8 cellular contexts compared by ENCODE assay signal in the genomic region with DNA sequence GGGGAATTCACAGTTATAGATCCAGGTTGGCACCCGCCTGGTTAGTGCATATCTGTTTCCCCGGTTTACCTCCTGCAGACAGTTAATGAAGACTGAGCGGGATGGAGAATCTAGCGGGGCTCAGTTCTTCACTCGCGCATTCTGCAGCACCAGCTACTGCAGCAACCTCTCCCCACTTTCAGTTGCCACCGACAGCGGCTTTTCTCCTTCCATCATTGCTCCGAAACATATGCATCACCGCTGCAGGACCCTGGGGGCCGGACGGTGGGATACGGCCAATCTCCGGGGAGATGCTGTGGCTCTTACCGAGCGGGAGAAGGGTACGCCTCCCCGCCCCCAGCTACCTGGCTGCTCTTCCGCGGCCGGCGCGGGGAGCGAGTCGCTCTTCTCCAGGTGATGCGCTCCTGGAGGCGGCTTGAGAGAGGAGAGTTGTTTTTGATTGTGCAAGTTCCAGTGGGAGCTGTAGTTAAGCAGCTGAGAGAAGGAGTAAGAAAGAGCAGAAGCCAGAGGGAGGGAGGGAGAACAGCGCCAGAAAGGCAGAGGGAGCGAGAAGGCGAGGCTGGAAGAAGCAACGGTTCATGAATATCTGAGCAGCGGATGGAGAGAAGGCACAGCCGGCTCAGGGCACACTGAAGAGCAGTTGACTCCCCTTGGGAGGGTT. TPM values are rescaled to one million over a fixed set of nuclear protein-coding genes. Genes with fewer than 3 reads are reported as not detected.
DNase-seq lines count a peak whose midpoint lies in the region; ATAC-seq, FAIRE-seq and TF ChIP-seq lines count a peak whose summit lies in the region.

A gene (minus strand): TSS at position 642 of the 661 bp plus-strand sequence. CDS start 652 bp downstream, outside the sequence.

- WGBS in suprapubic skin: 7% methylated on average over 28 of the region's 33 CpGs

- ATAC-seq in GM21576 (IDR thresholded peaks at IDR 0.05; ENCODE audit: unreplicated experiment): no peak

- no peak for TF ChIP-seq EP300 in suprapubic skin (IDR thresholded peaks at IDR 0.05)

- H3K27ac Mint-ChIP-seq in activated T-helper 1 cell treated with anti-CD3 and anti-CD28 coated beads, Interleukin-12 subunit alpha, Interleukin-12 subunit beta, Interleukin-2, Interleukin-4 antibody, amounts not matched to agents 30 ng/mL and 10 ng/mL and 1 ng/mL, durations not matched to agents 14 hours and 24 hours and 36 hours: peak within 1 kb of the TSS; percentile 57

- no peak for TF ChIP-seq POLR2A in suprapubic skin (IDR thresholded peaks at IDR 0.05)
- TF ChIP-seq POLR2A in H54 (IDR thresholded peaks at IDR 0.05; ENCODE audit: low read depth, low read length): no peak

- H3K9ac ChIP-seq in fibroblast of lung (ENCODE audit: insufficient read depth, low read length): peak within 1 kb of the TSS; percentile 45

- peak; percentile 46 for DNase-seq in Daoy (ENCODE audit: low read depth)
- DNase-seq in NCI-H146 treated with DMSO at 0.1 percent for 48 hours (lab: John Stamatoyannopoulos, UW; ENCODE audit: unreplicated experiment): peak; percentile 84
- DNase-seq in activated T-helper 1 cell treated with anti-CD3 and anti-CD28 coated beads, Interleukin-12 subunit alpha, Interleukin-12 subunit beta, Interleukin-2, Interleukin-4 antibody, amounts not matched to agents 30 ng/mL and 10 ng/mL and 1 ng/mL, durations not matched to agents 14 hours and 24 hours and 36 hours (ENCODE audit: low spot score): peak; percentile 3
- DNase-seq in fibroblast of lung (ENCODE audit: low read depth in 2 of 2): peak; percentile 47 to 58
- no peak for DNase-seq in mucosa of gallbladder (ENCODE audit: low spot score)
- DNase-seq in suprapubic skin (ENCODE audit: low spot score in 2 of 2): no peak
- DNase-seq in H54 (ENCODE audit: insufficient read length, low spot score): no peak

- H3K9me3 ChIP-seq in fibroblast of lung (ENCODE audit: control insufficient read depth, insufficient read depth, low read depth, low read length) (no peaks in the 10 kb centered on the region), suprapubic skin (no peaks in the 10 kb centered on the region)

- no peak for FAIRE-seq in H54 (lab: Jason Lieb, UNC)

- peaks cover 6% of the 10 kb centered on the region for H3K36me3 Mint-ChIP-seq in activated T-helper 1 cell treated with anti-CD3 and anti-CD28 coated beads, Interleukin-12 subunit alpha, Interleukin-12 subunit beta, Interleukin-2, Interleukin-4 antibody, amounts not matched to agents 30 ng/mL and 10 ng/mL and 1 ng/mL, durations not matched to agents 14 hours and 24 hours and 36 hours (ENCODE audit: low read depth)

- H3K79me2 ChIP-seq in fibroblast of lung (ENCODE audit: control insufficient read depth, insufficient read depth, low read length): no peaks in the 10 kb centered on the region

- H3K27me3 ChIP-seq in fibroblast of lung (ENCODE audit: control insufficient read depth, insufficient read depth, low read length) (no peaks in the 10 kb centered on the region), suprapubic skin (peaks cover 4% of the 10 kb centered on the region)

- H3K4me1 ChIP-seq in fibroblast of lung (ENCODE audit: control insufficient read depth, extremely low read depth, insufficient read depth, low read length) (no peaks in the 10 kb centered on the region), suprapubic skin (peaks cover 11% of the 10 kb centered on the region)

- H3K27ac ChIP-seq in fibroblast of lung (ENCODE audit: insufficient read depth, low read length) (no peak within 1 kb of the TSS), suprapubic skin (no peak within 1 kb of the TSS)

- no peaks in the 10 kb centered on the region for H4K20me1 ChIP-seq in fibroblast of lung (ENCODE audit: control insufficient read depth, extremely low read depth, insufficient read depth, low read length)

- H3K36me3 ChIP-seq in fibroblast of lung (ENCODE audit: control insufficient read depth, insufficient read depth, low read length) (no peaks in the 10 kb centered on the region), suprapubic skin (no peaks in the 10 kb centered on the region)

- no peak for TF ChIP-seq CTCF in fibroblast of lung (conservative IDR thresholded peaks at IDR 0.05 in 1 of 2, IDR thresholded peaks at IDR 0.05 in 1 of 2; ENCODE audit: low read depth in 1 of 2, low read length in 2 of 2)
- no peak for TF ChIP-seq CTCF in suprapubic skin (IDR thresholded peaks at IDR 0.05)

- H3K4me3 ChIP-seq in fibroblast of lung (replicated peaks in 1 of 4; ENCODE audit: control extremely low read depth in 1 of 4, insufficient read depth in 1 of 4, low read depth in 3 of 4, low read length in 4 of 4) (peak within 1 kb of the TSS; percentile 47 to 79 (median 62)), suprapubic skin (peak within 1 kb of the TSS; percentile 54)

- H2AFZ ChIP-seq in fibroblast of lung (ENCODE audit: low read length): peak within 1 kb of the TSS; percentile 11

- peaks cover 13% of the 10 kb centered on the region for H3K9me3 Mint-ChIP-seq in activated T-helper 1 cell treated with anti-CD3 and anti-CD28 coated beads, Interleukin-12 subunit alpha, Interleukin-12 subunit beta, Interleukin-2, Interleukin-4 antibody, amounts not matched to agents 30 ng/mL and 10 ng/mL and 1 ng/mL, durations not matched to agents 14 hours and 24 hours and 36 hours

- intact Hi-C loops in activated T-helper 1 cell treated with anti-CD3 and anti-CD28 coated beads, Interleukin-12 subunit alpha, Interleukin-12 subunit beta, Interleukin-2, Interleukin-4 antibody, amounts not matched to agents 30 ng/mL and 10 ng/mL and 1 ng/mL, durations not matched to agents 14 hours and 24 hours and 36 hours (cut with micrococcal nuclease): loop anchor here (2.0 to 10.0 kb wide), 5 partner anchors 35 to 507 kb away; no protein-coding TSS in a partner anchor

- H3K4me3 Mint-ChIP-seq in activated T-helper 1 cell treated with anti-CD3 and anti-CD28 coated beads, Interleukin-12 subunit alpha, Interleukin-12 subunit beta, Interleukin-2, Interleukin-4 antibody, amounts not matched to agents 30 ng/mL and 10 ng/mL and 1 ng/mL, durations not matched to agents 14 hours and 24 hours and 36 hours: peak within 1 kb of the TSS; percentile 91

- H3K4me1 Mint-ChIP-seq in activated T-helper 1 cell treated with anti-CD3 and anti-CD28 coated beads, Interleukin-12 subunit alpha, Interleukin-12 subunit beta, Interleukin-2, Interleukin-4 antibody, amounts not matched to agents 30 ng/mL and 10 ng/mL and 1 ng/mL, durations not matched to agents 14 hours and 24 hours and 36 hours (ENCODE audit: low read depth): peaks cover 39% of the 10 kb centered on the region

- peak within 1 kb of the TSS; percentile 49 for H3K4me2 ChIP-seq in fibroblast of lung (ENCODE audit: extremely low read depth, insufficient read depth, low read length)

- H3K27me3 Mint-ChIP-seq in activated T-helper 1 cell treated with anti-CD3 and anti-CD28 coated beads, Interleukin-12 subunit alpha, Interleukin-12 subunit beta, Interleukin-2, Interleukin-4 antibody, amounts not matched to agents 30 ng/mL and 10 ng/mL and 1 ng/mL, durations not matched to agents 14 hours and 24 hours and 36 hours (ENCODE audit: insufficient read depth): peaks cover 16% of the 10 kb centered on the region

RNA-seq across cellular contexts. Expression of the gene that starts here (rescaled TPM):
- total RNA-seq in Daoy (2014; rRNA removed; shearing (Covaris generic)): 40.9 and 41.1 TPM in 2 replicates
- 48.7 and 50.2 TPM in 2 replicates for total RNA-seq in activated T-helper 1 cell treated with anti-CD3 and anti-CD28 coated beads, Interleukin-12 subunit alpha, Interleukin-12 subunit beta, Interleukin-2, Interleukin-4 antibody, amounts not matched to agents 30 ng/mL and 10 ng/mL and 1 ng/mL, durations not matched to agents 14 hours and 24 hours and 36 hours
- 60.4 and 132 TPM in 2 replicates for total RNA-seq in fibroblast of lung
- 137 and 154 TPM in 2 replicates for polyA plus RNA-seq in fibroblast of lung
- polyA plus RNA-seq in fibroblast of lung (2012): 81.3 and 102 TPM in 2 replicates
- polyA minus RNA-seq in fibroblast of lung (ENCODE audit: low replicate concordance): 213 and 223 TPM in 2 replicates
- 220 TPM for total RNA-seq in mucosa of gallbladder
- total RNA-seq in suprapubic skin: 100 to 1,000 TPM; 379 to 684 (median 450) TPM

Comparison
In these comparisons a context has a peak if more than half of its experiments do, and no peak if none do; other contexts are left out.
1. DNase-seq: peak in Daoy (single experiment), NCI-H146 treated with DMSO at 0.1 percent for 48 hours (single experiment), activated T-helper 1 cell treated with anti-CD3 and anti-CD28 coated beads, Interleukin-12 subunit alpha, Interleukin-12 subunit beta, Interleukin-2, Interleukin-4 antibody, amounts not matched to agents 30 ng/mL and 10 ng/mL and 1 ng/mL, durations not matched to agents 14 hours and 24 hours and 36 hours (single experiment) and fibroblast of lung (2 of 2); none in mucosa of gallbladder (single experiment), suprapubic skin (0 of 2) and H54 (single experiment).